8 cellular contexts compared by ENCODE assay signal in genomic region chr19:49877020-49877878, GRCh38.
A peak's percentile ranks its signal among the peaks of the same experiment; 100 is the strongest.
DNase-seq lines count a peak whose midpoint lies in the region; ATAC-seq and FAIRE-seq lines count a peak whose summit lies in the region.

AKT1S1 (minus strand) TSS chr19:49877355; CDS start chr19:49873295, 4,060 bp downstream.
TBC1D17 (plus strand) TSS chr19:49877702; CDS start chr19:49877724, 22 bp downstream.

- peak; percentile 95 for FAIRE-seq in colon (lab: Jason Lieb, UNC)

- DNase-seq in NCI-H526 (lab: John Stamatoyannopoulos, UW) (peak; percentile 99 to 100), kidney glomerular epithelial cell (lab: John Stamatoyannopoulos, UW) (peak; percentile 99)
- peak; percentile 98 for DNase-seq in activated CD4-positive, alpha-beta T cell treated with anti-CD3 and anti-CD28 coated beads for 48 hours
- DNase-seq in stimulated activated CD4-positive, alpha-beta T cell treated with anti-CD3 and anti-CD28 coated beads, Interleukin-1b, Interleukin-23, amount 100 ng/mL, for 1 hour (ENCODE audit: low read depth in 2 of 2), result peak; percentile 86 to 97

- H3K36me3 ChIP-seq in BLaER1, result peaks cover 32% of the 10 kb centered on the region

- peak within 1 kb of the TSS; percentile 86 for H3K4me3 ChIP-seq in BLaER1

- H3K27ac ChIP-seq in BLaER1, result peak within 1 kb of the TSS; percentile 97

- H3K9me3 ChIP-seq in BLaER1, result no peaks in the 10 kb centered on the region

- H3K9ac ChIP-seq in BLaER1, result peak within 1 kb of the TSS; percentile 96

- H3K4me1 ChIP-seq in BLaER1, result peaks cover 46% of the 10 kb centered on the region

- peak; percentile 71 for ATAC-seq in GM19324 (IDR thresholded peaks at IDR 0.05; ENCODE audit: low FRiP score, unreplicated experiment)
- peak; percentile 51 for ATAC-seq in HG03460 (IDR thresholded peaks at IDR 0.05; ENCODE audit: unreplicated experiment)

- H3K27me3 ChIP-seq in BLaER1, result no peaks in the 10 kb centered on the region

- H3K4me2 ChIP-seq in BLaER1, result peak within 1 kb of the TSS; percentile 95

- H4K20me1 ChIP-seq in BLaER1, result no peaks in the 10 kb centered on the region; the same call in 1 of the 2 replicates

Comparison
In these comparisons a context has a peak if more than half of its experiments do, and no peak if none do; other contexts are left out.
1. Peak in every context shown above with its lines: DNase-seq, ATAC-seq, H3K4me3 ChIP-seq and H3K27ac ChIP-seq.